In genomic region chr5:86665984-86666760, GRCh38 we compare ENCODE assay signal across 14 cellular contexts. TPM values are rescaled to one million over a fixed set of nuclear protein-coding genes. Genes with fewer than 3 reads are reported as not detected.
DNase-seq lines count a peak whose midpoint lies in the region; ATAC-seq and TF ChIP-seq lines count a peak whose summit lies in the region.
"Had no signal": no experiment of that assay in that cellular context is flagged by ENCODE, and none has a peak within 500 bp of the region (broad histone marks: within the 10 kb centered on the region; RNA-seq: fewer than 3 reads in every experiment).

No MANE protein-coding gene starts in this region.

- intact Hi-C loops in ovary (cut with DNase I): no loop called here
- intact Hi-C loops in Right ventricle myocardium superior (cut with DNase I): no loop called here

- no peaks in the 10 kb centered on the region for H3K36me3 ChIP-seq in ovary
- H3K36me3 ChIP-seq: right atrium auricular region had no signal

- WGBS in ovary, 3 donors: 83 to 86% (median 84%) methylated on average over 13 of the region's 13 CpGs

- no peak for ATAC-seq in Right ventricle myocardium superior (ENCODE audit: poor library complexity)
- ATAC-seq: A549 had no signal

- H3K4me3 ChIP-seq in ovary: no peak overlapping the region
- H3K4me3 ChIP-seq: A549, right atrium auricular region had no signal

- DNase-seq in activated CD4-positive, alpha-beta T cell treated with anti-CD3 and anti-CD28 coated beads for 48 hours: peak; percentile 23
- DNase-seq in activated CD4-positive, alpha-beta T cell treated with anti-CD3 and anti-CD28 coated beads, Interleukin-2, amount 50 U/mL, for 4 hours: no peak
- DNase-seq in NCI-H69 (lab: John Stamatoyannopoulos, UW) (peak; percentile 7), DMS 273 (lab: John Stamatoyannopoulos, UW; ENCODE audit: unreplicated experiment) (no peak), ovary (no peak), Right ventricle myocardium superior (no peak)
- peak; percentile 26 for DNase-seq in stimulated activated CD8-positive, alpha-beta memory T cell treated with anti-CD3 and anti-CD28 coated beads, Interleukin-4, amount 100 ng/mL, for 48 hours
- DNase-seq: activated CD4-positive, CD25-positive, alpha-beta regulatory T cell treated with anti-CD3 and anti-CD28 coated beads, Interleukin-2, amount 50 U/mL, for 72 hours; KG1; SHP77 had no signal

- no peaks in the 10 kb centered on the region for H3K4me1 ChIP-seq in ovary (ENCODE audit: insufficient read depth)
- H3K4me1 ChIP-seq: A549, right atrium auricular region had no signal

- no peaks in the 10 kb centered on the region for H3K9me3 ChIP-seq in ovary
- H3K9me3 ChIP-seq: A549, right atrium auricular region had no signal

- TF ChIP-seq POLR2A in ovary (IDR thresholded peaks at IDR 0.05): no peak

- peaks cover 4% of the 10 kb centered on the region for H3K4me1 Mint-ChIP-seq in activated naive CD4-positive, alpha-beta T cell treated with anti-CD3 and anti-CD28 coated beads, Interleukin-2, amount 50 U/mL, for 24 hours
- H3K4me1 Mint-ChIP-seq: brain had no signal

- no peaks in the 10 kb centered on the region for H3K27me3 ChIP-seq in ovary
- H3K27me3 ChIP-seq: right atrium auricular region had no signal

- no peak overlapping the region for H3K27ac Mint-ChIP-seq in activated naive CD4-positive, alpha-beta T cell treated with anti-CD3 and anti-CD28 coated beads, Interleukin-2, amount 50 U/mL, for 24 hours

- TF ChIP-seq EP300 in ovary (IDR thresholded peaks at IDR 0.05): no peak

- no peak overlapping the region for H3K27ac ChIP-seq in ovary
- H3K27ac ChIP-seq: A549, right atrium auricular region had no signal

- H3K4me3 Mint-ChIP-seq in activated naive CD4-positive, alpha-beta T cell treated with anti-CD3 and anti-CD28 coated beads, Interleukin-2, amount 50 U/mL, for 24 hours: peak overlapping the region; percentile 67

- peaks cover 12% of the 10 kb centered on the region for H3K27me3 Mint-ChIP-seq in activated naive CD4-positive, alpha-beta T cell treated with anti-CD3 and anti-CD28 coated beads, Interleukin-2, amount 50 U/mL, for 24 hours
- H3K27me3 Mint-ChIP-seq: brain had no signal

- peaks cover 9% of the 10 kb centered on the region for H3K9me3 Mint-ChIP-seq in activated naive CD4-positive, alpha-beta T cell treated with anti-CD3 and anti-CD28 coated beads, Interleukin-2, amount 50 U/mL, for 24 hours

- no peak for TF ChIP-seq CTCF in ovary (IDR thresholded peaks at IDR 0.05)

- no peaks in the 10 kb centered on the region for H3K36me3 Mint-ChIP-seq in activated naive CD4-positive, alpha-beta T cell treated with anti-CD3 and anti-CD28 coated beads, Interleukin-2, amount 50 U/mL, for 24 hours
- H3K36me3 Mint-ChIP-seq: brain had no signal

RNA-seq across cellular contexts. Expression of gene COX7C, which starts 48.4 kb away (rescaled TPM):
- 100 to 1,000 TPM; 366 to 747 (median 556) TPM for total RNA-seq in ovary
- 100 to 1,000 TPM; 660 to 925 TPM for polyA plus RNA-seq in ovary
- 2,062 TPM for total RNA-seq in Right ventricle myocardium superior

Comparison
In these comparisons a context has a peak if more than half of its experiments do, and no peak if none do; other contexts are left out.
1. DNase-seq: peak in activated CD4-positive, alpha-beta T cell treated with anti-CD3 and anti-CD28 coated beads for 48 hours (single experiment), NCI-H69 (single experiment) and stimulated activated CD8-positive, alpha-beta memory T cell treated with anti-CD3 and anti-CD28 coated beads, Interleukin-4, amount 100 ng/mL, for 48 hours (single experiment); none in activated CD4-positive, alpha-beta T cell treated with anti-CD3 and anti-CD28 coated beads, Interleukin-2, amount 50 U/mL, for 4 hours (0 of 2), DMS 273 (single experiment), ovary (0 of 5) and Right ventricle myocardium superior (single experiment).